ENCODE assay signal across 16 cellular contexts in the genomic region with DNA sequence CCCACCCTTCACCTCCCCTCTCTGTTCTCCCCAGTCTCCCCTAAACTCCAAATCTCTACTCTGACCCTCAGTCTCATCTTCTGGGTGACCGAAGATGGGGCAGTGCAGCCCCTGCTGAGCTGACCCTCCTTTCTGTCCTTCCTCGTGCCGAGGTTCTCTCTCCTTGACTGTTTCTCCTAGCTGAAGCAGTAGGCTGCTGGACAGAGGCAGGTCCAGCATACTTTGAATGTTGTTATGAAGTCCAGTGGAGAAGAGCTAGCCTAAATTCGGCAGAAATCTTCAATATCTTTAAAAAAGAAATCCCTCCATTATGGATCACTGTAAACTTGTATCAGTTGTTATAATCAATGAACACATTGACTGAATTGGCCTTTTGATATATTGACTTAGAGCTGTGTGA.
"Had no signal": no experiment of that assay in that cellular context is flagged by ENCODE, and none has a peak within 500 bp of the region (broad histone marks: within the 10 kb centered on the region; RNA-seq: fewer than 3 reads in every experiment).

No MANE protein-coding gene starts in this region.

- ATAC-seq: lower lobe of right lung; naive thymus-derived CD8-positive, alpha-beta T cell; stimulated activated naive B cell treated with anti-CD40 and anti-IgM and Interleukin-4, amounts not matched to agents 10 μg/mL and 1 μg/mL and 100 μg/mL, for 72 hours had no signal

- H3K9ac ChIP-seq: parathyroid adenoma had no signal

- H3K4me1 ChIP-seq: lower lobe of right lung, parathyroid adenoma, right atrium auricular region, sigmoid colon, tibial nerve, upper lobe of left lung had no signal

- H3K4me3 ChIP-seq: lower lobe of right lung, right atrium auricular region, sigmoid colon, thoracic aorta, tibial nerve, upper lobe of left lung had no signal

- DNase-seq: effector CD4-positive, alpha-beta T cell; left ventricle myocardium superior; lower lobe of right lung; sigmoid colon; stimulated activated CD4-positive, alpha-beta T cell treated with anti-CD3 and anti-CD28 coated beads, Interleukin-4, amount 100 ng/mL, for 4 hours; stimulated activated naive B cell treated with anti-CD40 and anti-IgM and Interleukin-4, amounts not matched to agents 10 μg/mL and 1 μg/mL and 100 μg/mL, for 72 hours; upper lobe of left lung had no signal

- H3K79me2 ChIP-seq: parathyroid adenoma had no signal

- H3K36me3 ChIP-seq: lower lobe of right lung, right atrium auricular region, sigmoid colon, thoracic aorta, tibial nerve, upper lobe of left lung had no signal

- H3K27ac ChIP-seq: dorsolateral prefrontal cortex, lower lobe of right lung, neutrophil, parathyroid adenoma, right atrium auricular region, sigmoid colon, thoracic aorta, tibial nerve, upper lobe of left lung had no signal

- H3K27ac Mint-ChIP-seq: progenitor cell of endocrine pancreas; stimulated activated naive B cell treated with anti-CD40 and anti-IgM and Interleukin-4, amounts not matched to agents 10 μg/mL and 1 μg/mL and 100 μg/mL, for 72 hours; stimulated activated naive CD8-positive, alpha-beta T cell treated with anti-CD3 and anti-CD28 coated beads, Interleukin-15, Interleukin-2, amounts not matched to agents 100 ng/mL and 50 ng/mL, for 24 hours had no signal

- H3K27me3 Mint-ChIP-seq: naive thymus-derived CD8-positive, alpha-beta T cell; progenitor cell of endocrine pancreas; stimulated activated naive B cell treated with anti-CD40 and anti-IgM and Interleukin-4, amounts not matched to agents 10 μg/mL and 1 μg/mL and 100 μg/mL, for 72 hours; stimulated activated naive CD8-positive, alpha-beta T cell treated with anti-CD3 and anti-CD28 coated beads, Interleukin-15, Interleukin-2, amounts not matched to agents 100 ng/mL and 50 ng/mL, for 24 hours had no signal

- H2AFZ ChIP-seq: parathyroid adenoma had no signal

- H3K4me3 Mint-ChIP-seq: naive thymus-derived CD8-positive, alpha-beta T cell; stimulated activated naive B cell treated with anti-CD40 and anti-IgM and Interleukin-4, amounts not matched to agents 10 μg/mL and 1 μg/mL and 100 μg/mL, for 72 hours; stimulated activated naive CD8-positive, alpha-beta T cell treated with anti-CD3 and anti-CD28 coated beads, Interleukin-15, Interleukin-2, amounts not matched to agents 100 ng/mL and 50 ng/mL, for 24 hours had no signal

- H3K9me3 ChIP-seq: lower lobe of right lung, neutrophil, right atrium auricular region, sigmoid colon, thoracic aorta, tibial nerve, upper lobe of left lung had no signal

- H3K27me3 ChIP-seq: neutrophil, right atrium auricular region, sigmoid colon, tibial nerve, upper lobe of left lung had no signal
